ENCODE assay signal across 19 cellular contexts in the genomic region with DNA sequence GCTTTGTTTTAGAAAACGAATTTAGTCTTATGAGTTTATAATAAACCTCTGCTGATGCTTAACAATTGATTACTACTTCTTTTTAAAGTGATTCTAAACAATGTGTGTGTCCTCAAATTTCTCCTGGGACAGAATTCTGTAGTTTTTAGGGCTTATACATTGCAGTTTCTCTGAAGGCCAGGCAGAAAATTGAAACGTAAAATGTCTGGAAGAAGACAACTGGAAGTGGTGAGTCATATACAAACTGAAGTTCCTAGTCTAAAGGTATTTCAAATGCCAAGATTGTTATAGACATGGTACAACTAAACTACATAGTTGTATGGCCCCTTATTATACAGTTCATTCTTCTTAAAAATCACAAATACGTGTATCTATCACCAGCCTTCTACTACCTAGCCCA. TPM values are rescaled to one million over a fixed set of nuclear protein-coding genes. Genes with fewer than 3 reads are reported as not detected.
DNase-seq lines count a peak whose midpoint lies in the region; ATAC-seq and TF ChIP-seq lines count a peak whose summit lies in the region.
"Had no signal": no experiment of that assay in that cellular context is flagged by ENCODE, and none has a peak within 500 bp of the region (broad histone marks: within the 10 kb centered on the region; RNA-seq: fewer than 3 reads in every experiment).

No MANE protein-coding gene starts in this region.

- H4K20me1 ChIP-seq in IMR-90 (ENCODE audit: insufficient read depth, low read length): no peaks in the 10 kb centered on the region

- DNase-seq in IMR-90 (peak; percentile 26), astrocyte of the hippocampus (ENCODE audit: low read depth, low spot score) (peak; percentile 19), globus pallidus (ENCODE audit: low spot score) (peak; percentile 45), substantia nigra (lab: John Stamatoyannopoulos, UW) (no peak), KG1 (lab: John Stamatoyannopoulos, UW) (no peak), cerebellar nuclear complex (lab: John Stamatoyannopoulos, UW) (no peak), DMS53 (lab: John Stamatoyannopoulos, UW) (no peak)
- DNase-seq: CD4-positive, alpha-beta T cell; DND-41; GF-D8; H7; NCI-H1048; NCI-H146; NCI-H2081 treated with DMSO at 0.1 percent for 48 hours; NCI-H345; NCI-H69; PC-3 had no signal

- H3K27me3 ChIP-seq in IMR-90 (ENCODE audit: control insufficient read depth, insufficient read depth, low read length): no peaks in the 10 kb centered on the region

- dilution Hi-C loops in IMR-90 (cut with HindIII; ENCODE audit: low sequenced_read_pairs, unreplicated experiment): no loop called here

- no peak overlapping the region for H3K56ac ChIP-seq in IMR-90 (ENCODE audit: extremely low read depth, insufficient read depth, low read length)

- H3K18ac ChIP-seq in IMR-90 (ENCODE audit: low read depth, low read length): no peak overlapping the region

- H3K4ac ChIP-seq in IMR-90 (ENCODE audit: low read depth, low read length): no peak overlapping the region

- ATAC-seq in IMR-90 (ENCODE audit: low read depth) (no peak), HG03095 (IDR thresholded peaks at IDR 0.05; ENCODE audit: unreplicated experiment) (no peak)
- ATAC-seq: PC-3 had no signal

- no peak overlapping the region for H3K4me2 ChIP-seq in IMR-90 (ENCODE audit: low read depth, low read length)

- no peak overlapping the region for H2AK9ac ChIP-seq in IMR-90 (replicated peaks; ENCODE audit: low read depth, low read length, poor library complexity)

- no peak overlapping the region for H2BK15ac ChIP-seq in IMR-90 (ENCODE audit: low read depth, low read length)

- no peaks in the 10 kb centered on the region for H3K9me3 ChIP-seq in IMR-90 (ENCODE audit: control insufficient read depth, insufficient read depth, low read length)

- no TSS peak for BruUV-seq in IMR-90 (replicated peaks; lab: Mats Ljungman, UMichigan)

- H3K14ac ChIP-seq in IMR-90 (replicated peaks; ENCODE audit: low read depth, low read length): no peak overlapping the region

- H4K91ac ChIP-seq in IMR-90 (ENCODE audit: insufficient read depth, low read depth, low read length): no peak overlapping the region

- no peaks in the 10 kb centered on the region for H3K36me3 ChIP-seq in IMR-90 (ENCODE audit: control insufficient read depth, insufficient read depth, low read length)

- H3K4me3 ChIP-seq in IMR-90 (ENCODE audit: insufficient read depth, low read depth, low read length): no peak overlapping the region
- H3K4me3 ChIP-seq: SK-N-MC had no signal

- H3K9me1 ChIP-seq in IMR-90 (ENCODE audit: insufficient read depth, low read length): no peaks in the 10 kb centered on the region

- H2BK120ac ChIP-seq in IMR-90 (ENCODE audit: low read depth, low read length): no peak overlapping the region

- intact Hi-C loops in IMR-90 (cut with micrococcal nuclease): no loop called here

- no peak overlapping the region for H4K8ac ChIP-seq in IMR-90 (ENCODE audit: low read depth in 2 of 2, low read length in 2 of 2)

- H3K79me1 ChIP-seq in IMR-90 (ENCODE audit: low read depth in 1 of 2, low read length in 2 of 2): no peaks in the 10 kb centered on the region

- WGBS in IMR-90 (ENCODE audit: extremely low coverage in 2 of 2, insufficient read length in 1 of 2), 2 experiments: 100% methylated on average over 1 of the region's 3 CpGs; no CpG with 5 or more reads in 1 of the 2 experiments

- CTCF ChIA-PET in IMR-90 (lab: Yijun Ruan, JAX): no interaction called here

- no peak overlapping the region for H4K5ac ChIP-seq in IMR-90 (ENCODE audit: low read depth, low read length)

- no peak overlapping the region for H2AFZ ChIP-seq in IMR-90 (replicated peaks; ENCODE audit: low read length, poor library complexity)

- no peak for TF ChIP-seq RAD21 in IMR-90 (IDR thresholded peaks at IDR 0.05; ENCODE audit: low read length)

- no peak overlapping the region for H2BK5ac ChIP-seq in IMR-90 (ENCODE audit: low read depth, low read length, poor library complexity, severe bottlenecking)

- H3K27ac ChIP-seq in IMR-90 (ENCODE audit: insufficient read depth, low read length) (no peak overlapping the region), substantia nigra (ENCODE audit: low read depth, low read length, poor library complexity, severe bottlenecking) (peak overlapping the region; percentile 83)
- H3K27ac ChIP-seq: SK-N-MC had no signal

- TF ChIP-seq CTCF in IMR-90 (conservative IDR thresholded peaks at IDR 0.05; ENCODE audit: low read depth, low read length): no peak

- POLR2A ChIA-PET in IMR-90 (lab: Charles Lee; ENCODE audit: unreplicated experiment): no interaction called here

- in situ Hi-C loops in IMR-90 (cut with MboI; ENCODE audit: low sequenced_read_pairs): no loop called here

- no peak overlapping the region for H3K9ac ChIP-seq in IMR-90 (ENCODE audit: low read depth, low read length)

- H3K23ac ChIP-seq in IMR-90 (ENCODE audit: low read depth, low read length): no peak overlapping the region

- H2AK5ac ChIP-seq in IMR-90 (ENCODE audit: low read depth, low read length): no peak overlapping the region

- TF ChIP-seq POLR2A in IMR-90 (IDR thresholded peaks at IDR 0.05; ENCODE audit: low read depth, low read length): no peak

- H3K4me1 ChIP-seq in IMR-90 (ENCODE audit: control insufficient read depth, insufficient read depth, low read length): no peaks in the 10 kb centered on the region

- no peak overlapping the region for H2BK20ac ChIP-seq in IMR-90 (ENCODE audit: low read depth, low read length)

TF ChIP-seq in IMR-90, 13 proteins besides CTCF, POLR2A, EP300 and RAD21:
- no peak for TF ChIP-seq RFX5 (IDR thresholded peaks at IDR 0.05; ENCODE audit: low read depth, low read length)
- TF ChIP-seq CHD1 (IDR thresholded peaks at IDR 0.05; ENCODE audit: low read depth, low read length): no peak
- TF ChIP-seq BHLHE40 (IDR thresholded peaks at IDR 0.05; ENCODE audit: low read depth, low read length): no peak
- TF ChIP-seq, protein P1, sequence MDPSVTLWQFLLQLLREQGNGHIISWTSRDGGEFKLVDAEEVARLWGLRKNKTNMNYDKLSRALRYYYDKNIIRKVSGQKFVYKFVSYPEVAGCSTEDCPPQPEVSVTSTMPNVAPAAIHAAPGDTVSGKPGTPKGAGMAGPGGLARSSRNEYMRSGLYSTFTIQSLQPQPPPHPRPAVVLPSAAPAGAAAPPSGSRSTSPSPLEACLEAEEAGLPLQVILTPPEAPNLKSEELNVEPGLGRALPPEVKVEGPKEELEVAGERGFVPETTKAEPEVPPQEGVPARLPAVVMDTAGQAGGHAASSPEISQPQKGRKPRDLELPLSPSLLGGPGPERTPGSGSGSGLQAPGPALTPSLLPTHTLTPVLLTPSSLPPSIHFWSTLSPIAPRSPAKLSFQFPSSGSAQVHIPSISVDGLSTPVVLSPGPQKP (IDR thresholded peaks at IDR 0.05; ENCODE audit: borderline replicate concordance, low read depth, low read length): no peak
- TF ChIP-seq RCOR1 (IDR thresholded peaks at IDR 0.05; ENCODE audit: insufficient replicate concordance, low read length): no peak
- TF ChIP-seq MAFK (IDR thresholded peaks at IDR 0.05; ENCODE audit: low read depth, low read length): no peak
- TF ChIP-seq MAZ (IDR thresholded peaks at IDR 0.05; ENCODE audit: borderline replicate concordance, low read depth, low read length): no peak
- no peak for TF ChIP-seq NFE2L2 (IDR thresholded peaks at IDR 0.05; ENCODE audit: low read depth, low read length)
- TF ChIP-seq CEBPB (IDR thresholded peaks at IDR 0.05; ENCODE audit: low read depth, low read length): no peak
- TF ChIP-seq FOS (IDR thresholded peaks at IDR 0.05; ENCODE audit: low read depth, low read length): no peak
- TF ChIP-seq MXI1 (IDR thresholded peaks at IDR 0.05; ENCODE audit: borderline replicate concordance, low read depth, low read length): no peak
- TF ChIP-seq, protein P2, sequence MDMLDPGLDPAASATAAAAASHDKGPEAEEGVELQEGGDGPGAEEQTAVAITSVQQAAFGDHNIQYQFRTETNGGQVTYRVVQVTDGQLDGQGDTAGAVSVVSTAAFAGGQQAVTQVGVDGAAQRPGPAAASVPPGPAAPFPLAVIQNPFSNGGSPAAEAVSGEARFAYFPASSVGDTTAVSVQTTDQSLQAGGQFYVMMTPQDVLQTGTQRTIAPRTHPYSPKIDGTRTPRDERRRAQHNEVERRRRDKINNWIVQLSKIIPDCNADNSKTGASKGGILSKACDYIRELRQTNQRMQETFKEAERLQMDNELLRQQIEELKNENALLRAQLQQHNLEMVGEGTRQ (IDR thresholded peaks at IDR 0.05; ENCODE audit: low read depth, low read length): no peak

RNA-seq across cellular contexts. Expression of a gene that starts 30.5 kb away (rescaled TPM):
- 26.1 and 39.3 TPM in 2 replicates for total RNA-seq in IMR-90 (2012; rRNA removed)
- 5.1 and 5.4 TPM in 2 replicates for polyA plus RNA-seq in IMR-90 (2012; rRNA removed)
- polyA plus RNA-seq in IMR-90 (2012; cell fraction: cytosol; rRNA removed): 2.0 and 7.1 TPM in 2 replicates
- 1.6 and 13.7 TPM in 2 replicates for polyA plus RNA-seq in IMR-90 (2012; cell fraction: nucleus; rRNA removed; ENCODE audit: low replicate concordance)

Comparison
In these comparisons a context has a peak if more than half of its experiments do, and no peak if none do; other contexts are left out.
1. DNase-seq: peak in IMR-90 (single experiment), astrocyte of the hippocampus (single experiment) and globus pallidus (single experiment); none in substantia nigra (0 of 49), KG1 (single experiment), cerebellar nuclear complex (0 of 2) and DMS53 (single experiment).